8 cellular contexts compared by ENCODE assay signal in genomic region chr5:146173049-146173448, GRCh38.
DNase-seq lines count a peak whose midpoint lies in the region; ATAC-seq and TF ChIP-seq lines count a peak whose summit lies in the region.
"Not testable (repeated sequence)": the region's sequence is repeated elsewhere in the genome, so short reads cannot be mapped to it uniquely, and the experiment has no call there.

No MANE protein-coding gene starts in this region.

- ATAC-seq in GM18868 (IDR thresholded peaks at IDR 0.05; ENCODE audit: unreplicated experiment) (peak; percentile 67), GM19438 (IDR thresholded peaks at IDR 0.05; ENCODE audit: low read depth, unreplicated experiment) (peak; percentile 78), GM21619 (IDR thresholded peaks at IDR 0.05; ENCODE audit: unreplicated experiment) (peak; percentile 70), HG02884 (IDR thresholded peaks at IDR 0.05; ENCODE audit: unreplicated experiment) (peak; percentile 50), HG03135 (IDR thresholded peaks at IDR 0.05; ENCODE audit: unreplicated experiment) (peak; percentile 46), HG03520 (IDR thresholded peaks at IDR 0.05; ENCODE audit: unreplicated experiment) (peak; percentile 62), memory B cell (ENCODE audit: low read depth) (peak; percentile 67)

- peak overlapping the region; percentile 27 for H3K4me3 Mint-ChIP-seq in memory B cell

- H3K9me3 Mint-ChIP-seq in memory B cell, result not testable (repeated sequence)

- H3K4me3 ChIP-seq in GM12865 (ENCODE audit: low read depth, low read length), result not testable (repeated sequence)

- peaks cover 18% of the 10 kb centered on the region for H3K36me3 Mint-ChIP-seq in memory B cell

- H3K4me1 Mint-ChIP-seq in memory B cell, result not testable (repeated sequence)

- not testable (repeated sequence) for H3K27me3 Mint-ChIP-seq in memory B cell

- not testable (repeated sequence) for H3K27ac Mint-ChIP-seq in memory B cell

- peak; percentile 83 for DNase-seq in GM12865 (ENCODE audit: low read depth)
- not testable (repeated sequence) for DNase-seq in memory B cell (ENCODE audit: low spot score in 2 of 2)

- not testable (repeated sequence) for TF ChIP-seq CTCF in GM12865 (IDR thresholded peaks at IDR 0.05; ENCODE audit: insufficient read depth, low read depth, low read length, missing control alignments)
